1 cellular context compared by ENCODE assay signal in the genomic region with DNA sequence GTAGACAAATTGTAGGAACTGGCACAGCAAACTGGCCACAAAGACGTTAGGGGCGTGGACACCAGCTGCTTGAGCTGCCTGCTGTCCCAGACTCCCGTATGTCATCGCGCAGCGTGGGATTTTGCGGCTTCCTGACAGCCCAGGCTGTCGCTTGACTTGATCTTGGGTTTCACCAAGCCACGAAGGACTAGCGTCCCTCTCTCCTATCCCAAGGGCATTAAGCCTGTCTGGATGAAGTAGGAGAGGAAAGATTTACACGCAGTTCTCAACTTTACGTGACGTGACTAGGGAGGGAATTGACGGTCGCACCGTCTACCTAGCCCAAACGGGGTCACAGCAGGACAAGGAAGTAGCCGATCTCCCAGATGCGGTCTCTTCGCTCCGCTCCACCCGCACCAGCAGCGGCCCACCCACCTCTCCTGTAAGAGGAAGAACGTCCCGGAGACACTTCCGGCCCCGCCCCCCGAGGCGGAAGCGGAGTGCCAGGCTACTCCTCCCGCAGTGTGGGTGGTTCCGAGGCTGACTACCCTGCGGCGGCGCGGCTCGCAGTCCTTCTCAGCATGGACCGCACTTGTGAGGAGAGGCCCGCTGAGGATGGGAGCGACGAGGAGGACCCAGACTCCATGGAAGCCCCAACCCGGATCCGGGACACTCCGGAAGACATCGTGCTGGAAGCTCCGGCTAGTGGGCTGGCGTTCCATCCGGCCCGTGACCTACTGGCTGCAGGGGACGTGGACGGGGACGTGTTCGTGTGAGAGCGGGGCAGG.
TF ChIP-seq lines count a peak whose summit lies in the region.

A gene with protein sequence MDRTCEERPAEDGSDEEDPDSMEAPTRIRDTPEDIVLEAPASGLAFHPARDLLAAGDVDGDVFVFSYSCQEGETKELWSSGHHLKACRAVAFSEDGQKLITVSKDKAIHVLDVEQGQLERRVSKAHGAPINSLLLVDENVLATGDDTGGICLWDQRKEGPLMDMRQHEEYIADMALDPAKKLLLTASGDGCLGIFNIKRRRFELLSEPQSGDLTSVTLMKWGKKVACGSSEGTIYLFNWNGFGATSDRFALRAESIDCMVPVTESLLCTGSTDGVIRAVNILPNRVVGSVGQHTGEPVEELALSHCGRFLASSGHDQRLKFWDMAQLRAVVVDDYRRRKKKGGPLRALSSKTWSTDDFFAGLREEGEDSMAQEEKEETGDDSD (plus strand): TSS at position 552 of the 767 bp plus-strand sequence. CDS start 9 bp downstream, at position 561.

TF ChIP-seq in GM23338, 12 proteins besides CTCF, POLR2A, EP300 and RAD21 (continued from another document):
- TF ChIP-seq, protein P1, sequence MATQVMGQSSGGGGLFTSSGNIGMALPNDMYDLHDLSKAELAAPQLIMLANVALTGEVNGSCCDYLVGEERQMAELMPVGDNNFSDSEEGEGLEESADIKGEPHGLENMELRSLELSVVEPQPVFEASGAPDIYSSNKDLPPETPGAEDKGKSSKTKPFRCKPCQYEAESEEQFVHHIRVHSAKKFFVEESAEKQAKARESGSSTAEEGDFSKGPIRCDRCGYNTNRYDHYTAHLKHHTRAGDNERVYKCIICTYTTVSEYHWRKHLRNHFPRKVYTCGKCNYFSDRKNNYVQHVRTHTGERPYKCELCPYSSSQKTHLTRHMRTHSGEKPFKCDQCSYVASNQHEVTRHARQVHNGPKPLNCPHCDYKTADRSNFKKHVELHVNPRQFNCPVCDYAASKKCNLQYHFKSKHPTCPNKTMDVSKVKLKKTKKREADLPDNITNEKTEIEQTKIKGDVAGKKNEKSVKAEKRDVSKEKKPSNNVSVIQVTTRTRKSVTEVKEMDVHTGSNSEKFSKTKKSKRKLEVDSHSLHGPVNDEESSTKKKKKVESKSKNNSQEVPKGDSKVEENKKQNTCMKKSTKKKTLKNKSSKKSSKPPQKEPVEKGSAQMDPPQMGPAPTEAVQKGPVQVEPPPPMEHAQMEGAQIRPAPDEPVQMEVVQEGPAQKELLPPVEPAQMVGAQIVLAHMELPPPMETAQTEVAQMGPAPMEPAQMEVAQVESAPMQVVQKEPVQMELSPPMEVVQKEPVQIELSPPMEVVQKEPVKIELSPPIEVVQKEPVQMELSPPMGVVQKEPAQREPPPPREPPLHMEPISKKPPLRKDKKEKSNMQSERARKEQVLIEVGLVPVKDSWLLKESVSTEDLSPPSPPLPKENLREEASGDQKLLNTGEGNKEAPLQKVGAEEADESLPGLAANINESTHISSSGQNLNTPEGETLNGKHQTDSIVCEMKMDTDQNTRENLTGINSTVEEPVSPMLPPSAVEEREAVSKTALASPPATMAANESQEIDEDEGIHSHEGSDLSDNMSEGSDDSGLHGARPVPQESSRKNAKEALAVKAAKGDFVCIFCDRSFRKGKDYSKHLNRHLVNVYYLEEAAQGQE (IDR thresholded peaks at IDR 0.05; ENCODE audit: unreplicated experiment): no peak
- TF ChIP-seq ZNF114 (CRISPR knock-in tag; IDR thresholded peaks at IDR 0.05) (no peak), ZNF331 (CRISPR knock-in tag; IDR thresholded peaks at IDR 0.05; ENCODE audit: low read depth) (no peak), EZH2phosphoT487 (IDR thresholded peaks at IDR 0.05; ENCODE audit: unreplicated experiment) (no peak), NANOG (IDR thresholded peaks at IDR 0.05; ENCODE audit: borderline replicate concordance) (no peak), POLR2AphosphoS5 (IDR thresholded peaks at IDR 0.05; ENCODE audit: low read depth) (peak; percentile 84), STAT1 (IDR thresholded peaks at IDR 0.05; ENCODE audit: unreplicated experiment) (no peak), JUNB (IDR thresholded peaks at IDR 0.05; ENCODE audit: unreplicated experiment) (no peak)
- TF ChIP-seq, protein P2, sequence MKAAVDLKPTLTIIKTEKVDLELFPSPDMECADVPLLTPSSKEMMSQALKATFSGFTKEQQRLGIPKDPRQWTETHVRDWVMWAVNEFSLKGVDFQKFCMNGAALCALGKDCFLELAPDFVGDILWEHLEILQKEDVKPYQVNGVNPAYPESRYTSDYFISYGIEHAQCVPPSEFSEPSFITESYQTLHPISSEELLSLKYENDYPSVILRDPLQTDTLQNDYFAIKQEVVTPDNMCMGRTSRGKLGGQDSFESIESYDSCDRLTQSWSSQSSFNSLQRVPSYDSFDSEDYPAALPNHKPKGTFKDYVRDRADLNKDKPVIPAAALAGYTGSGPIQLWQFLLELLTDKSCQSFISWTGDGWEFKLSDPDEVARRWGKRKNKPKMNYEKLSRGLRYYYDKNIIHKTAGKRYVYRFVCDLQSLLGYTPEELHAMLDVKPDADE (IDR thresholded peaks at IDR 0.05): 0 out of 2 replicates have a peak, but pooled peaks have one; percentile 30
